9 cellular contexts compared by ENCODE assay signal in genomic region chr6:7129784-7130569, GRCh38. TPM values are rescaled to one million over a fixed set of nuclear protein-coding genes. Genes with fewer than 3 reads are reported as not detected.
DNase-seq lines count a peak whose midpoint lies in the region; ATAC-seq, FAIRE-seq and TF ChIP-seq lines count a peak whose summit lies in the region.
"Had no signal": no experiment of that assay in that cellular context is flagged by ENCODE, and none has a peak within 500 bp of the region (broad histone marks: within the 10 kb centered on the region; RNA-seq: fewer than 3 reads in every experiment).

No MANE protein-coding gene starts in this region.

- no peak for DNase-seq in Caco-2
- peak; percentile 64 for DNase-seq in NCI-H2029 (lab: John Stamatoyannopoulos, UW)
- DNase-seq in bronchial epithelial cell (ENCODE audit: low read depth), result peak; percentile 85
- DNase-seq in NCI-H1930 (lab: John Stamatoyannopoulos, UW), result no peak
- no peak for DNase-seq in GOT3 (lab: John Stamatoyannopoulos, UW)
- DNase-seq: NCI-H526 had no signal

- H3K27ac ChIP-seq in neutrophil, result peak overlapping the region; percentile 70

- no peaks in the 10 kb centered on the region for H3K27me3 Mint-ChIP-seq in Caco-2 (ENCODE audit: insufficient read depth, unreplicated experiment)

- no peaks in the 10 kb centered on the region for H3K27me3 ChIP-seq in Caco-2 (replicated peaks; ENCODE audit: control insufficient read depth, insufficient read depth, low read length)
- H3K27me3 ChIP-seq in bronchial epithelial cell (ENCODE audit: control insufficient read depth, insufficient read depth, low read length), result no peaks in the 10 kb centered on the region
- H3K27me3 ChIP-seq in neutrophil, result no peaks in the 10 kb centered on the region

- H3K27ac Mint-ChIP-seq in Caco-2 (ENCODE audit: unreplicated experiment), result peak overlapping the region; percentile 51

- TF ChIP-seq CTCF in Caco-2 (IDR thresholded peaks at IDR 0.05; ENCODE audit: insufficient read depth in 1 of 2, low read depth in 1 of 2, low read length in 1 of 2, severe bottlenecking in 1 of 2, unreplicated experiment in 1 of 2), result no peak
- no peak for TF ChIP-seq CTCF in bronchial epithelial cell (IDR thresholded peaks at IDR 0.05; ENCODE audit: insufficient read depth, low read length, severe bottlenecking)
- no peak for TF ChIP-seq CTCF in neutrophil (IDR thresholded peaks at IDR 0.05)

- ATAC-seq in GM18511 (IDR thresholded peaks at IDR 0.05; ENCODE audit: unreplicated experiment) (no peak), GM19324 (IDR thresholded peaks at IDR 0.05; ENCODE audit: low FRiP score, unreplicated experiment) (no peak)

- intact Hi-C loops in Caco-2 (cut with micrococcal nuclease; ENCODE audit: unreplicated experiment), result no loop called here

- no peak overlapping the region for H3K4me3 ChIP-seq in Caco-2 (ENCODE audit: low read depth, low read length)
- H3K4me3 ChIP-seq in bronchial epithelial cell (ENCODE audit: low read depth, low read length), result no peak overlapping the region
- H3K4me3 ChIP-seq in neutrophil (ENCODE audit: low read depth in 1 of 2, low read length in 1 of 2), result no peak overlapping the region

- H3K36me3 ChIP-seq in Caco-2 (ENCODE audit: control insufficient read depth, insufficient read depth, low read length), result peaks cover 4% of the 10 kb centered on the region
- H3K36me3 ChIP-seq in bronchial epithelial cell (ENCODE audit: control insufficient read depth, insufficient read depth, low read length), result peaks cover 9% of the 10 kb centered on the region
- H3K36me3 ChIP-seq in neutrophil, result no peaks in the 10 kb centered on the region

- H3K4me1 ChIP-seq in Caco-2 (no peaks in the 10 kb centered on the region; the same call in 1 of the 2 replicates), neutrophil (ENCODE audit: control insufficient read depth in 1 of 2, insufficient read depth in 1 of 2, low read depth in 1 of 2, low read length in 1 of 2) (peaks cover 34 to 42% of the 10 kb centered on the region in 2 experiments)

- H3K36me3 Mint-ChIP-seq in Caco-2 (ENCODE audit: insufficient read depth, unreplicated experiment), result peaks cover 9% of the 10 kb centered on the region

- H3K4me1 Mint-ChIP-seq in Caco-2 (ENCODE audit: low read depth, unreplicated experiment), result no peaks in the 10 kb centered on the region

- no TSS peak for BruUV-seq in Caco-2 (replicated peaks; lab: Mats Ljungman, UMichigan)

- no peaks in the 10 kb centered on the region for H3K9me3 Mint-ChIP-seq in Caco-2 (ENCODE audit: unreplicated experiment)

- POLR2A ChIA-PET in Caco-2 (lab: Charles Lee), result no interaction called here

- no peaks in the 10 kb centered on the region for H3K9me3 ChIP-seq in Caco-2
- no peaks in the 10 kb centered on the region for H3K9me3 ChIP-seq in neutrophil

- CTCF ChIA-PET in Caco-2 (lab: Charles Lee), result no interaction called here

- no peak overlapping the region for H3K4me3 Mint-ChIP-seq in Caco-2 (ENCODE audit: unreplicated experiment)

- no peak for FAIRE-seq in bronchial epithelial cell (lab: Jason Lieb, UNC)

RNA-seq across cellular contexts. Expression of gene RREB1, which starts 22.2 kb away (rescaled TPM):
- total RNA-seq in Caco-2 (2022) (48.6 and 51.1 TPM in 2 replicates), bronchial epithelial cell (16.6 and 28.0 TPM in 2 replicates)

Comparison
In these comparisons a context has a peak if more than half of its experiments do, and no peak if none do; other contexts are left out.
1. DNase-seq: peak in NCI-H2029 (single experiment) and bronchial epithelial cell (single experiment); none in Caco-2 (0 of 2), NCI-H1930 (0 of 2) and GOT3 (single experiment).